ENCODE assay signal across 7 cellular contexts in the genomic region with DNA sequence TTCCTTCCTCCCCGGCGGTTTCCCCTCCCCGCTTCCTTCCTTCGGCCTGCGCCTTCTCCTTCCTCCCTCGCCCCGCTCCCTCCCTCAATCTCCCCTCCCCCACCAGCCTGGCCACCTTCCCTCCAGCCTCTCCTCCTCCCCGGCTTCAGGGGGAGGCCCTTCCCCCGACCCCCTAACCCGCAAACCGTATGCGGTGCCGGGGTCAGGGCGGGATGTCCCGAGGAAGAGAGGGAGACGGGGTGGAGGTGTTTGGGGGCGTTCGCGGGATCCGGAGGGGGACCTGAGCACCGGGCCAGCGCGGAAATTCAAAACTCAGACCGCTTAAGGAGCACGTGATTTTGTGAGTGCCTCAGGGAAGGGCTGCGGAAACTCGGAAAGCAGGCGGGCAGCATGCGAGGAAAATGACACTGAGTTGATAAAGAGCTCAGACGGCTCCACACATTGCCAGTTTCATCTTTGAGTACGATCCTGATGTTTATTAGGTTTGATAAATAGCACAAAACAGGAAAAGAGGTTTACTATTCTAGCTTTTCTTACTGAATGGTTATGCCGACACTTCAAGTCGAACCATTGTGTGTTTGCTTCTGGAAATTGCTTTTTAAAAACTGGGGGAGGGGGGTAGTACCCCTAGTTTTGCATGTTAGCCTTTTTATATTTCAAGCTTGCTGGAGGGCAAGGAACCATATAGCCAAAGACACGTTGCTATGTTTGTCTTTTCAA. TPM values are rescaled to one million over a fixed set of nuclear protein-coding genes. Genes with fewer than 3 reads are reported as not detected.
DNase-seq lines count a peak whose midpoint lies in the region; ATAC-seq and TF ChIP-seq lines count a peak whose summit lies in the region.

No MANE protein-coding gene starts in this region.

- peak overlapping the region; percentile 15 to 84 (median 71) for H3K4me3 ChIP-seq in liver (ENCODE audit: low read depth in 1 of 3, low read length in 3 of 3)

- ATAC-seq in stimulated activated naive B cell treated with anti-CD40 and anti-IgM and Interleukin-4, amounts not matched to agents 10 μg/mL and 1 μg/mL and 100 μg/mL, for 72 hours (replicated peaks) = no peak
- ATAC-seq in HG02884 (IDR thresholded peaks at IDR 0.05; ENCODE audit: unreplicated experiment) = no peak

- H3K9me3 ChIP-seq in liver (ENCODE audit: control insufficient read depth in 4 of 4, low read length in 3 of 4) = no peaks in the 10 kb centered on the region

- no peaks in the 10 kb centered on the region for H3K27me3 ChIP-seq in liver (ENCODE audit: control insufficient read depth in 4 of 4, insufficient read depth in 4 of 4, low read length in 3 of 4)

- H3K36me3 Mint-ChIP-seq in stimulated activated naive B cell treated with anti-CD40 and anti-IgM and Interleukin-4, amounts not matched to agents 10 μg/mL and 1 μg/mL and 100 μg/mL, for 72 hours = peaks cover 0 to 3% of the 10 kb centered on the region in 2 donors

- peaks cover 61 to 89% of the 10 kb centered on the region in 2 donors for H3K27me3 Mint-ChIP-seq in stimulated activated naive B cell treated with anti-CD40 and anti-IgM and Interleukin-4, amounts not matched to agents 10 μg/mL and 1 μg/mL and 100 μg/mL, for 72 hours

- H3K27ac Mint-ChIP-seq in stimulated activated naive B cell treated with anti-CD40 and anti-IgM and Interleukin-4, amounts not matched to agents 10 μg/mL and 1 μg/mL and 100 μg/mL, for 72 hours = peak overlapping the region; percentile 65

- no peaks in the 10 kb centered on the region for H3K36me3 ChIP-seq in liver (ENCODE audit: control insufficient read depth in 4 of 4, insufficient read depth in 3 of 4, low read depth in 1 of 4, low read length in 3 of 4)

- H3K9me3 Mint-ChIP-seq in stimulated activated naive B cell treated with anti-CD40 and anti-IgM and Interleukin-4, amounts not matched to agents 10 μg/mL and 1 μg/mL and 100 μg/mL, for 72 hours = no peaks in the 10 kb centered on the region

- TF ChIP-seq CTCF in liver (IDR thresholded peaks at IDR 0.05; ENCODE audit: low read depth, low read length, missing input control) = no peak

- peaks cover 6 to 33% (median 21%) of the 10 kb centered on the region in 4 donors for H3K4me1 ChIP-seq in liver (ENCODE audit: control insufficient read depth in 4 of 4, insufficient read depth in 4 of 4, low read length in 3 of 4)

- peak overlapping the region; percentile 83 to 84 for H3K4me3 Mint-ChIP-seq in stimulated activated naive B cell treated with anti-CD40 and anti-IgM and Interleukin-4, amounts not matched to agents 10 μg/mL and 1 μg/mL and 100 μg/mL, for 72 hours

- H3K4me1 Mint-ChIP-seq in stimulated activated naive B cell treated with anti-CD40 and anti-IgM and Interleukin-4, amounts not matched to agents 10 μg/mL and 1 μg/mL and 100 μg/mL, for 72 hours = peaks cover 21 to 40% of the 10 kb centered on the region in 2 donors

- H3K27ac ChIP-seq in liver (ENCODE audit: low read depth in 1 of 2, low read length in 2 of 2) = peak overlapping the region; percentile 78 to 97

- WGBS in liver = 3% methylated on average over 34 of the region's 34 CpGs

- TF ChIP-seq RAD21 in liver (IDR thresholded peaks at IDR 0.05) = peak in 1 of 2 donors; percentile 3

- H3K9ac ChIP-seq in liver (ENCODE audit: low read depth in 1 of 2, low read length in 2 of 2) = peak overlapping the region in 1 of 2 donors; percentile 43

- peak; percentile 71 for DNase-seq in GM03348 (ENCODE audit: low spot score)
- DNase-seq in MV-4-11 (lab: John Stamatoyannopoulos, UW) = peak; percentile 26
- DNase-seq in T1000 (lab: John Stamatoyannopoulos, UW) = peak; percentile 36
- DNase-seq in cerebellum (ENCODE audit: low spot score) = peak; percentile 57
- DNase-seq in stimulated activated naive B cell treated with anti-CD40 and anti-IgM and Interleukin-4, amounts not matched to agents 10 μg/mL and 1 μg/mL and 100 μg/mL, for 72 hours = peak; percentile 9

TF ChIP-seq in liver, 16 proteins besides CTCF, POLR2A, EP300 and RAD21:
- TF ChIP-seq RXRA (IDR thresholded peaks at IDR 0.05) (no peak), YY1 (IDR thresholded peaks at IDR 0.05) (peak; percentile 21), TAF1 (conservative IDR thresholded peaks at IDR 0.05) (no peak)
- TF ChIP-seq, protein P1, sequence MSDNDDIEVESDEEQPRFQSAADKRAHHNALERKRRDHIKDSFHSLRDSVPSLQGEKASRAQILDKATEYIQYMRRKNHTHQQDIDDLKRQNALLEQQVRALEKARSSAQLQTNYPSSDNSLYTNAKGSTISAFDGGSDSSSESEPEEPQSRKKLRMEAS (IDR thresholded peaks at IDR 0.05) = peak; percentile 62

RNA-seq across cellular contexts. Expression of a gene that starts 5.4 kb away (rescaled TPM):
- total RNA-seq in cerebellum = 60.2 TPM
- 1 to 10 TPM; 1.7 to 2.5 TPM for total RNA-seq in liver
- polyA plus RNA-seq in liver = 1 to 10 TPM; 1.2 to 5.0 TPM

Comparison
In these comparisons a context has a peak if more than half of its experiments do, and no peak if none do; other contexts are left out.
1. DNase-seq: peak in every context shown above with its lines; median percentile 71 in GM03348; 57 in cerebellum; 36 in T1000; 26 in MV-4-11; 9 in stimulated activated naive B cell treated with anti-CD40 and anti-IgM and Interleukin-4, amounts not matched to agents 10 μg/mL and 1 μg/mL and 100 μg/mL, for 72 hours.
2. RNA of a gene that starts 5.4 kb away (total RNA-seq): 60.2 TPM in cerebellum (single experiment); 1.7 to 2.5 TPM in liver; every median in the first group is over 10 times any median in the second.